ENCODE assay signal across 1 cellular context in the genomic region with DNA sequence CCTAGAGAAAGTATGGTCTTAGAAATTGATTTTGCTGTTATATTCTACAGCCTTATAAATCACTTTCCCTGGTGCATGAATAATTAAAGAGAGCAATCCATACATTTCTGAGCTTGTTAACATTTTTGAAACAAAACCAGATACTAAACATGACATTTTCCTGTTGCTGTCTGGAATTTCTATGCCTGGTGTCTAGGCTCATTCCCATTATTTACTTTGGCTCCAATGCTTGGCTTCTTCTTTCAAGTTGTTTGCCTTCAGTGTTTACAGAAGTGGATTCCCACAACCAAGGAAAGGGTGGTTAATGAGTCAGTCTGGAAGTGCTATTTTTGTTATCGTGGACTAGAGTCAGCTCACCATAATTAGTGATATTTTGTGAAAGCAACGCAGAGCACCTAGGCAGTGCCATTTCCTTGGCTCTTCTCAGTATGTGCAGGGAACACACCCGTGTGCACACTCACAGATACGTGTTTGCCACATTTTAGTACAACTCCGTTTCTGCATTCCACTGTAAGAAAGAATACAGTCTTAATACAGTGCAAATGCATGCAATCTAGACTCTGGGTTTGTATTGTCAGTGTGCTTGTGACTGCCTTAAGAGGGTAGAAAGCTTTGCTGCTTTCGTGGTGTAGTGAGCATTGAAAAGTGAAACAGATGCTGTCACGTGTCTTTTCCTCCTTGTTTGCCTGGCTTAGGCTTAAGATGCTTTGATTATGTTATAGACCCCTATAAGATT.
TF ChIP-seq lines count a peak whose summit lies in the region.

No MANE protein-coding gene starts in this region.

TF ChIP-seq in HepG2, 621 proteins besides CTCF, POLR2A, EP300 and RAD21 (continued from another document):
- TF ChIP-seq, protein P1, sequence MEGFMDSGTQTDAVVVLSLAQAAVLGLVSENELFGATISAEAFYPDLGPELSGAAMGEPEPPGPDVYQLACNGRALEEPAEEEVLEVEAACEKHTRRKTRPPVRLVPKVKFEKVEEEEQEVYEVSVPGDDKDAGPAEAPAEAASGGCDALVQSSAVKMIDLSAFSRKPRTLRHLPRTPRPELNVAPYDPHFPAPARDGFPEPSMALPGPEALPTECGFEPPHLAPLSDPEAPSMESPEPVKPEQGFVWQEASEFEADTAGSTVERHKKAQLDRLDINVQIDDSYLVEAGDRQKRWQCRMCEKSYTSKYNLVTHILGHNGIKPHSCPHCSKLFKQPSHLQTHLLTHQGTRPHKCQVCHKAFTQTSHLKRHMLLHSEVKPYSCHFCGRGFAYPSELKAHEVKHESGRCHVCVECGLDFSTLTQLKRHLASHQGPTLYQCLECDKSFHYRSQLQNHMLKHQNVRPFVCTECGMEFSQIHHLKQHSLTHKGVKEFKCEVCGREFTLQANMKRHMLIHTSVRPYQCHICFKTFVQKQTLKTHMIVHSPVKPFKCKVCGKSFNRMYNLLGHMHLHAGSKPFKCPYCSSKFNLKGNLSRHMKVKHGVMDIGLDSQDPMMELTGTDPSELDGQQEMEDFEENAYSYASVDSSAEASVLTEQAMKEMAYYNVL (CRISPR knock-in tag; IDR thresholded peaks at IDR 0.05; ENCODE audit: borderline replicate concordance) = no peak
- TF ChIP-seq ZNF282 (IDR thresholded peaks at IDR 0.05; ENCODE audit: partially characterized antibody) (no peak), CAMTA2 (CRISPR knock-in tag; IDR thresholded peaks at IDR 0.05; ENCODE audit: borderline replicate concordance) (no peak), ZNF619 (CRISPR knock-in tag; IDR thresholded peaks at IDR 0.05) (no peak), ELF3 (CRISPR knock-in tag; IDR thresholded peaks at IDR 0.05) (peak; percentile 45; the same call in 1 of the 2 replicates), ZBTB21 (CRISPR knock-in tag; IDR thresholded peaks at IDR 0.05) (no peak), ZNF232 (CRISPR knock-in tag; IDR thresholded peaks at IDR 0.05; ENCODE audit: borderline replicate concordance) (no peak), MED13 (CRISPR knock-in tag; IDR thresholded peaks at IDR 0.05) (no peak), SOX5 (CRISPR knock-in tag; IDR thresholded peaks at IDR 0.05; ENCODE audit: borderline replicate concordance) (peak; percentile 27; the same call in 1 of the 2 replicates), ZNF124 (CRISPR knock-in tag; IDR thresholded peaks at IDR 0.05) (no peak), RARA (CRISPR knock-in tag; IDR thresholded peaks at IDR 0.05) (peak; percentile 51), TOE1 (CRISPR knock-in tag; IDR thresholded peaks at IDR 0.05) (no peak), SP1 (IDR thresholded peaks at IDR 0.05) (no peak), SP1 (CRISPR knock-in tag; IDR thresholded peaks at IDR 0.05) (no peak)
- TF ChIP-seq, protein P2, sequence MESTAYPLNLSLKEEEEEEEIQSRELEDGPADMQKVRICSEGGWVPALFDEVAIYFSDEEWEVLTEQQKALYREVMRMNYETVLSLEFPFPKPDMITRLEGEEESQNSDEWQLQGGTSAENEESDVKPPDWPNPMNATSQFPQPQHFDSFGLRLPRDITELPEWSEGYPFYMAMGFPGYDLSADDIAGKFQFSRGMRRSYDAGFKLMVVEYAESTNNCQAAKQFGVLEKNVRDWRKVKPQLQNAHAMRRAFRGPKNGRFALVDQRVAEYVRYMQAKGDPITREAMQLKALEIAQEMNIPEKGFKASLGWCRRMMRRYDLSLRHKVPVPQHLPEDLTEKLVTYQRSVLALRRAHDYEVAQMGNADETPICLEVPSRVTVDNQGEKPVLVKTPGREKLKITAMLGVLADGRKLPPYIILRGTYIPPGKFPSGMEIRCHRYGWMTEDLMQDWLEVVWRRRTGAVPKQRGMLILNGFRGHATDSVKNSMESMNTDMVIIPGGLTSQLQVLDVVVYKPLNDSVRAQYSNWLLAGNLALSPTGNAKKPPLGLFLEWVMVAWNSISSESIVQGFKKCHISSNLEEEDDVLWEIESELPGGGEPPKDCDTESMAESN (CRISPR knock-in tag; conservative IDR thresholded peaks at IDR 0.05) = no peak
- TF ChIP-seq, protein P3, sequence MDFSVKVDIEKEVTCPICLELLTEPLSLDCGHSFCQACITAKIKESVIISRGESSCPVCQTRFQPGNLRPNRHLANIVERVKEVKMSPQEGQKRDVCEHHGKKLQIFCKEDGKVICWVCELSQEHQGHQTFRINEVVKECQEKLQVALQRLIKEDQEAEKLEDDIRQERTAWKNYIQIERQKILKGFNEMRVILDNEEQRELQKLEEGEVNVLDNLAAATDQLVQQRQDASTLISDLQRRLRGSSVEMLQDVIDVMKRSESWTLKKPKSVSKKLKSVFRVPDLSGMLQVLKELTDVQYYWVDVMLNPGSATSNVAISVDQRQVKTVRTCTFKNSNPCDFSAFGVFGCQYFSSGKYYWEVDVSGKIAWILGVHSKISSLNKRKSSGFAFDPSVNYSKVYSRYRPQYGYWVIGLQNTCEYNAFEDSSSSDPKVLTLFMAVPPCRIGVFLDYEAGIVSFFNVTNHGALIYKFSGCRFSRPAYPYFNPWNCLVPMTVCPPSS (IDR thresholded peaks at IDR 0.05) = no peak
- TF ChIP-seq, protein P4, sequence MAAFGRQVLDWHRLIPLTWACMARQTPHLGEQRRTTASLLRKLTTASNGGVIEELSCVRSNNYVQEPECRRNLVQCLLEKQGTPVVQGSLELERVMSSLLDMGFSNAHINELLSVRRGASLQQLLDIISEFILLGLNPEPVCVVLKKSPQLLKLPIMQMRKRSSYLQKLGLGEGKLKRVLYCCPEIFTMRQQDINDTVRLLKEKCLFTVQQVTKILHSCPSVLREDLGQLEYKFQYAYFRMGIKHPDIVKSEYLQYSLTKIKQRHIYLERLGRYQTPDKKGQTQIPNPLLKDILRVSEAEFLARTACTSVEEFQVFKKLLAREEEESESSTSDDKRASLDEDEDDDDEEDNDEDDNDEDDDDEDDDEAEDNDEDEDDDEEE (CRISPR knock-in tag; IDR thresholded peaks at IDR 0.05) = no peak
- TF ChIP-seq, protein P5, sequence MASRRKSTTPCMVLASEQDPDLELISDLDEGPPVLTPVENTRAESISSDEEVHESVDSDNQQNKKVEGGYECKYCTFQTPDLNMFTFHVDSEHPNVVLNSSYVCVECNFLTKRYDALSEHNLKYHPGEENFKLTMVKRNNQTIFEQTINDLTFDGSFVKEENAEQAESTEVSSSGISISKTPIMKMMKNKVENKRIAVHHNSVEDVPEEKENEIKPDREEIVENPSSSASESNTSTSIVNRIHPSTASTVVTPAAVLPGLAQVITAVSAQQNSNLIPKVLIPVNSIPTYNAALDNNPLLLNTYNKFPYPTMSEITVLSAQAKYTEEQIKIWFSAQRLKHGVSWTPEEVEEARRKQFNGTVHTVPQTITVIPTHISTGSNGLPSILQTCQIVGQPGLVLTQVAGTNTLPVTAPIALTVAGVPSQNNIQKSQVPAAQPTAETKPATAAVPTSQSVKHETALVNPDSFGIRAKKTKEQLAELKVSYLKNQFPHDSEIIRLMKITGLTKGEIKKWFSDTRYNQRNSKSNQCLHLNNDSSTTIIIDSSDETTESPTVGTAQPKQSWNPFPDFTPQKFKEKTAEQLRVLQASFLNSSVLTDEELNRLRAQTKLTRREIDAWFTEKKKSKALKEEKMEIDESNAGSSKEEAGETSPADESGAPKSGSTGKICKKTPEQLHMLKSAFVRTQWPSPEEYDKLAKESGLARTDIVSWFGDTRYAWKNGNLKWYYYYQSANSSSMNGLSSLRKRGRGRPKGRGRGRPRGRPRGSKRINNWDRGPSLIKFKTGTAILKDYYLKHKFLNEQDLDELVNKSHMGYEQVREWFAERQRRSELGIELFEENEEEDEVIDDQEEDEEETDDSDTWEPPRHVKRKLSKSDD (CRISPR knock-in tag; IDR thresholded peaks at IDR 0.05; ENCODE audit: low read depth) = no peak
- TF ChIP-seq, protein P6, sequence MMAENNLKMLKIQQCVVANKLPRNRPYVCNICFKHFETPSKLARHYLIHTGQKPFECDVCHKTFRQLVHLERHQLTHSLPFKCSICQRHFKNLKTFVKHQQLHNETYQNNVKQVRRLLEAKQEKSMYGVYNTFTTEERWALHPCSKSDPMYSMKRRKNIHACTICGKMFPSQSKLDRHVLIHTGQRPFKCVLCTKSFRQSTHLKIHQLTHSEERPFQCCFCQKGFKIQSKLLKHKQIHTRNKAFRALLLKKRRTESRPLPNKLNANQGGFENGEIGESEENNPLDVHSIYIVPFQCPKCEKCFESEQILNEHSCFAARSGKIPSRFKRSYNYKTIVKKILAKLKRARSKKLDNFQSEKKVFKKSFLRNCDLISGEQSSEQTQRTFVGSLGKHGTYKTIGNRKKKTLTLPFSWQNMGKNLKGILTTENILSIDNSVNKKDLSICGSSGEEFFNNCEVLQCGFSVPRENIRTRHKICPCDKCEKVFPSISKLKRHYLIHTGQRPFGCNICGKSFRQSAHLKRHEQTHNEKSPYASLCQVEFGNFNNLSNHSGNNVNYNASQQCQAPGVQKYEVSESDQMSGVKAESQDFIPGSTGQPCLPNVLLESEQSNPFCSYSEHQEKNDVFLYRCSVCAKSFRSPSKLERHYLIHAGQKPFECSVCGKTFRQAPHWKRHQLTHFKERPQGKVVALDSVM (CRISPR knock-in tag; IDR thresholded peaks at IDR 0.05) = no peak
